Comparison of ENCODE assay signal across 27 cellular contexts in genomic region chr4:33924801-33925200, GRCh38.
A peak's percentile ranks its signal among the peaks of the same experiment; 100 is the strongest.
DNase-seq lines count a peak whose midpoint lies in the region; ATAC-seq and TF ChIP-seq lines count a peak whose summit lies in the region.
"Had no signal": no experiment of that assay in that cellular context is flagged by ENCODE, and none has a peak within 500 bp of the region (broad histone marks: within the 10 kb centered on the region; RNA-seq: fewer than 3 reads in every experiment).

No MANE protein-coding gene starts in this region.

- POLR2A ChIA-PET in AG04449 (lab: Yijun Ruan, JAX), result no interaction called here

- H3K4me1 ChIP-seq in mesodermal cell (ENCODE audit: control insufficient read depth, insufficient read depth, low read length, poor library complexity, severe bottlenecking) (peaks cover 6% of the 10 kb centered on the region), vagina (no peaks in the 10 kb centered on the region), aorta (ENCODE audit: control insufficient read depth in 1 of 2, insufficient read depth in 2 of 2, low read length in 2 of 2) (no peaks in the 10 kb centered on the region)
- H3K4me1 ChIP-seq: esophagus squamous epithelium, HAP-1, parathyroid adenoma, upper lobe of right lung had no signal

- no CpG with 5 or more reads among the region's 1 CpG for WGBS in mesodermal cell (ENCODE audit: insufficient coverage in 2 of 2), 2 experiments
- 73 to 87% methylated on average over 1 of the region's 1 CpG for WGBS in aorta, 2 donors

- CTCF ChIA-PET in AG04449 (lab: Yijun Ruan, JAX), result no interaction called here

- no peak for ATAC-seq in GM21529 (IDR thresholded peaks at IDR 0.05; ENCODE audit: unreplicated experiment)
- ATAC-seq in aorta (ENCODE audit: low FRiP score), result no peak
- ATAC-seq: activated CD8-positive, alpha-beta T cell treated with anti-CD3 and anti-CD28 coated beads for 36 hours; activated T-helper 17 cell treated with anti-CD3 and anti-CD28 coated beads, Interleukin-2, amount 50 U/mL, for 72 hours; CD8-positive, alpha-beta T cell; natural killer cell treated with Interleukin-12 subunit alpha and Interleukin-12 subunit beta and Interleukin-15 and Interleukin-18, amount 100 ng/mL, for 72 hours; right cardiac atrium; upper lobe of right lung had no signal

- TF ChIP-seq CTCF in AG04449 (IDR thresholded peaks at IDR 0.05; ENCODE audit: insufficient read depth, low read length, missing control alignments) (no peak), astrocyte of the cerebellum (IDR thresholded peaks at IDR 0.05; ENCODE audit: low read depth, low read length, missing control alignments) (no peak), vagina (IDR thresholded peaks at IDR 0.05) (no peak)

- H3K27me3 ChIP-seq in vagina (no peaks in the 10 kb centered on the region), aorta (ENCODE audit: control insufficient read depth in 1 of 2, insufficient read depth in 2 of 2, low read length in 1 of 2) (no peaks in the 10 kb centered on the region)
- H3K27me3 ChIP-seq: esophagus squamous epithelium, MG63, upper lobe of right lung had no signal

- in situ Hi-C loops in astrocyte of the cerebellum (cut with HindIII; ENCODE audit: low sequenced_read_pairs), result no loop called here

- DNase-seq in AG04449 (ENCODE audit: low read depth, low spot score), result peak; percentile 3
- peak; percentile 3 for DNase-seq in LHCN-M2 (ENCODE audit: low read depth)
- DNase-seq in astrocyte of the cerebellum (ENCODE audit: low read depth), result peak; percentile 49
- DNase-seq in vagina (ENCODE audit: extremely low spot score in 2 of 2), result no peak
- no peak for DNase-seq in NK-92 (lab: John Stamatoyannopoulos, UW; ENCODE audit: unreplicated experiment)
- no peak for DNase-seq in aorta
- DNase-seq: 8988T; activated CD4-positive, CD25-positive, alpha-beta regulatory T cell treated with anti-CD3 and anti-CD28 coated beads, Interleukin-2, amount 50 U/mL, for 72 hours; activated CD8-positive, alpha-beta T cell treated with anti-CD3 and anti-CD28 coated beads for 36 hours; anterior cingulate cortex; central memory CD4-positive, alpha-beta T cell; dermis blood vessel endothelial cell; esophagus squamous epithelium; NCI-H1417 treated with DMSO at 0.1 percent for 48 hours; NCI-H345; NCI-H748 treated with DMSO at 0.1 percent for 48 hours; right cardiac atrium; stimulated activated CD4-positive, alpha-beta T cell treated with anti-CD3 and anti-CD28 coated beads, Interleukin-4, amount 100 ng/mL, for 1 hour; upper lobe of right lung had no signal

- H3K4me3 ChIP-seq in AG04449 (ENCODE audit: low read depth, low read length) (no peak overlapping the region), astrocyte of the cerebellum (ENCODE audit: low read depth, low read length) (no peak overlapping the region), mesodermal cell (ENCODE audit: extremely low read depth, insufficient read depth, low read length, poor library complexity, severe bottlenecking) (no peak overlapping the region), vagina (no peak overlapping the region), aorta (ENCODE audit: low read length in 2 of 2) (no peak overlapping the region)
- H3K4me3 ChIP-seq: esophagus squamous epithelium, HAP-1, MG63, upper lobe of right lung had no signal

- intact Hi-C loops in vagina (cut with DNase I), result no loop called here
- intact Hi-C loops in aorta (cut with DNase I), result no loop called here

- TF ChIP-seq POLR2A in vagina (IDR thresholded peaks at IDR 0.05), result no peak

- H3K9me3 ChIP-seq in mesodermal cell (ENCODE audit: control insufficient read depth, low read length), result no peaks in the 10 kb centered on the region
- no peaks in the 10 kb centered on the region for H3K9me3 ChIP-seq in vagina
- H3K9me3 ChIP-seq in aorta (ENCODE audit: control insufficient read depth, low read length), result no peaks in the 10 kb centered on the region
- H3K9me3 ChIP-seq: esophagus squamous epithelium, HAP-1, MG63, upper lobe of right lung had no signal

- H3K36me3 ChIP-seq in mesodermal cell (ENCODE audit: control insufficient read depth, insufficient read depth, low read length) (no peaks in the 10 kb centered on the region), vagina (no peaks in the 10 kb centered on the region), aorta (ENCODE audit: control insufficient read depth in 1 of 2, insufficient read depth in 2 of 2, low read length in 1 of 2) (no peaks in the 10 kb centered on the region)
- H3K36me3 ChIP-seq: esophagus squamous epithelium, HAP-1, MG63, upper lobe of right lung had no signal

- peak overlapping the region; percentile 7 for H3K27ac ChIP-seq in mesodermal cell (ENCODE audit: low read depth, low read length, severe bottlenecking)
- H3K27ac ChIP-seq in vagina, result no peak overlapping the region
- H3K27ac ChIP-seq in aorta (ENCODE audit: low read depth in 1 of 2, low read length in 2 of 2), result no peak overlapping the region
- H3K27ac ChIP-seq: esophagus squamous epithelium, parathyroid adenoma, upper lobe of right lung had no signal

Comparison
In these comparisons a context has a peak if more than half of its experiments do, and no peak if none do; other contexts are left out.
1. DNase-seq: peak in AG04449 (single experiment), LHCN-M2 (single experiment) and astrocyte of the cerebellum (single experiment); none in vagina (0 of 2), NK-92 (single experiment) and aorta (0 of 2).